In genomic region chr12:124750787-124751471, GRCh38 we compare ENCODE assay signal across 10 cellular contexts.
A peak's percentile ranks its signal among the peaks of the same experiment; 100 is the strongest.
DNase-seq lines count a peak whose midpoint lies in the region; ATAC-seq and TF ChIP-seq lines count a peak whose summit lies in the region.
"Had no signal": no experiment of that assay in that cellular context is flagged by ENCODE, and none has a peak within 500 bp of the region (broad histone marks: within the 10 kb centered on the region; RNA-seq: fewer than 3 reads in every experiment).

No MANE protein-coding gene starts in this region.

- no peaks in the 10 kb centered on the region for H3K27me3 ChIP-seq in neural progenitor cell

- no peaks in the 10 kb centered on the region for H3K27me3 Mint-ChIP-seq in chondrocyte (ENCODE audit: low read depth)
- peaks cover 32% of the 10 kb centered on the region for H3K27me3 Mint-ChIP-seq in neural progenitor cell (ENCODE audit: insufficient read depth, low read depth)

- H3K79me2 ChIP-seq in neural progenitor cell (ENCODE audit: low read depth), result no peaks in the 10 kb centered on the region

- H3K4me2 ChIP-seq in neural progenitor cell, result no peak overlapping the region

- DNase-seq in ELR (ENCODE audit: low read depth) (peak; percentile 45), chondrocyte (ENCODE audit: low spot score) (no peak), neural progenitor cell (ENCODE audit: low spot score) (peak; percentile 76), T-helper 1 cell (no peak)
- DNase-seq in stimulated activated CD4-positive, alpha-beta T cell treated with anti-CD3 and anti-CD28 coated beads, Interleukin-4, amount 100 ng/mL, for 4 hours, result no peak
- DNase-seq: activated naive CD4-positive, alpha-beta T cell treated with anti-CD3 and anti-CD28 coated beads, Interleukin-2, amount 50 U/mL, for 16 hours; left lung; stimulated activated naive CD4-positive, alpha-beta T cell treated with Interleukin-2 at 50 U/mL for 16 hours had no signal

- no peak overlapping the region for H3K4me3 Mint-ChIP-seq in chondrocyte (ENCODE audit: unreplicated experiment)
- no peak overlapping the region for H3K4me3 Mint-ChIP-seq in neural progenitor cell

- H3K4me1 Mint-ChIP-seq in chondrocyte (ENCODE audit: low read depth), result peaks cover 43% of the 10 kb centered on the region
- peaks cover 70% of the 10 kb centered on the region for H3K4me1 Mint-ChIP-seq in neural progenitor cell

- H3K9ac ChIP-seq in neural progenitor cell, result no peak overlapping the region

- no peak overlapping the region for H3K27ac Mint-ChIP-seq in chondrocyte (ENCODE audit: unreplicated experiment)
- peak overlapping the region; percentile 58 for H3K27ac Mint-ChIP-seq in neural progenitor cell

- no peaks in the 10 kb centered on the region for H4K20me1 ChIP-seq in neural progenitor cell (ENCODE audit: low read depth)

- peaks cover 27% of the 10 kb centered on the region for H3F3A ChIP-seq in neural progenitor cell (ENCODE audit: low read depth)

- no peak overlapping the region for H3K4me3 ChIP-seq in neural progenitor cell
- H3K4me3 ChIP-seq: left lung had no signal

- no peaks in the 10 kb centered on the region for H3K36me3 ChIP-seq in neural progenitor cell
- H3K36me3 ChIP-seq: left lung had no signal

- peaks cover 11% of the 10 kb centered on the region for H3K4me1 ChIP-seq in neural progenitor cell

- TF ChIP-seq CTCF in LNCAP (IDR thresholded peaks at IDR 0.05) (peak; percentile 25; the same call in 1 of the 2 replicates), chondrocyte (IDR thresholded peaks at IDR 0.05) (peak; percentile 61), neural progenitor cell (IDR thresholded peaks at IDR 0.05) (peak; percentile 60)

- peaks cover 3% of the 10 kb centered on the region for H3K36me3 Mint-ChIP-seq in chondrocyte (ENCODE audit: low read depth)
- no peaks in the 10 kb centered on the region for H3K36me3 Mint-ChIP-seq in neural progenitor cell

- H2AFZ ChIP-seq in neural progenitor cell (replicated peaks), result no peak overlapping the region

- peaks cover 6% of the 10 kb centered on the region for H3K9me3 Mint-ChIP-seq in chondrocyte (ENCODE audit: low read depth)
- H3K9me3 Mint-ChIP-seq in neural progenitor cell, result peaks cover 12% of the 10 kb centered on the region

- H3K9me3 ChIP-seq in neural progenitor cell (ENCODE audit: low read depth), result no peaks in the 10 kb centered on the region
- H3K9me3 ChIP-seq: left lung had no signal

- no peak for ATAC-seq in HG03045 (IDR thresholded peaks at IDR 0.05; ENCODE audit: unreplicated experiment)
- ATAC-seq: left lung had no signal

- no peak overlapping the region for H3K27ac ChIP-seq in neural progenitor cell
- H3K27ac ChIP-seq: left lung had no signal

Comparison
In these comparisons a context has a peak if more than half of its experiments do, and no peak if none do; other contexts are left out.
1. DNase-seq: peak in ELR (single experiment) and neural progenitor cell (single experiment); none in chondrocyte (single experiment), T-helper 1 cell (0 of 5) and stimulated activated CD4-positive, alpha-beta T cell treated with anti-CD3 and anti-CD28 coated beads, Interleukin-4, amount 100 ng/mL, for 4 hours (0 of 2).
2. Peak in every context shown above with its lines, with median percentiles within 50 percentile points of each other: CTCF ChIP-seq.